Comparison of ENCODE assay signal across 11 cellular contexts in genomic region chr7:107332488-107333269, GRCh38.
A peak's percentile ranks its signal among the peaks of the same experiment; 100 is the strongest.
DNase-seq lines count a peak whose midpoint lies in the region; TF ChIP-seq lines count a peak whose summit lies in the region.
"Had no signal": no experiment of that assay in that cellular context is flagged by ENCODE, and none has a peak within 500 bp of the region (broad histone marks: within the 10 kb centered on the region; RNA-seq: fewer than 3 reads in every experiment).

No MANE protein-coding gene starts in this region.

- TF ChIP-seq CTCF in GM10266 (IDR thresholded peaks at IDR 0.05; ENCODE audit: control insufficient read depth, insufficient read depth, low read depth, missing control alignments) (no peak), GM20000 (IDR thresholded peaks at IDR 0.05; ENCODE audit: extremely low read depth, missing control alignments) (no peak), HL-60 (IDR thresholded peaks at IDR 0.05; ENCODE audit: insufficient read depth, low read length) (no peak), choroid plexus epithelial cell (conservative IDR thresholded peaks at IDR 0.05; ENCODE audit: low read depth, low read length) (no peak), stomach (IDR thresholded peaks at IDR 0.05) (no peak)

- H3K4me1 ChIP-seq in stomach: no peaks in the 10 kb centered on the region
- H3K4me1 ChIP-seq: prostate gland had no signal

- no peak for TF ChIP-seq POLR2A in stomach (IDR thresholded peaks at IDR 0.05)

- H3K9me3 ChIP-seq in stomach: peaks cover 0 to 3% (median under 1%) of the 10 kb centered on the region in 4 donors
- H3K9me3 ChIP-seq: prostate gland had no signal

- no peak overlapping the region; the same call in 1 of the 2 replicates for H3K4me3 ChIP-seq in HL-60 (replicated peaks; ENCODE audit: insufficient read depth, low read length)
- no peak overlapping the region for H3K4me3 ChIP-seq in choroid plexus epithelial cell (ENCODE audit: low read depth, low read length)
- no peak overlapping the region for H3K4me3 ChIP-seq in stomach
- H3K4me3 ChIP-seq: prostate gland had no signal

- intact Hi-C loops in stomach (cut with DNase I; ENCODE audit: low total_unique reads): no loop called here

- 54 to 84% (median 68%) methylated on average over 4 of the region's 4 CpGs for WGBS in stomach, 5 donors

- H3K36me3 ChIP-seq in stomach: peaks cover 0 to 6% (median 3%) of the 10 kb centered on the region in 4 donors
- H3K36me3 ChIP-seq: prostate gland had no signal

- peak; percentile 13 for DNase-seq in GM10266 (ENCODE audit: extremely low spot score)
- peak; percentile 15 for DNase-seq in GM20000 (ENCODE audit: low spot score)
- peak; percentile 12 to 14 for DNase-seq in HL-60 (ENCODE audit: low read depth in 1 of 2, low spot score in 1 of 2)
- DNase-seq in choroid plexus epithelial cell (ENCODE audit: low read depth): peak; percentile 6
- DNase-seq in hypothalamus (lab: John Stamatoyannopoulos, UW): no peak
- DNase-seq in stomach: no peak
- DNase-seq in NCI-H2107 (lab: John Stamatoyannopoulos, UW): no peak
- DNase-seq in NCI-H82 treated with DMSO at 0.1 percent for 48 hours (lab: John Stamatoyannopoulos, UW; ENCODE audit: unreplicated experiment): no peak
- DNase-seq: activated CD4-positive, CD25-positive, alpha-beta regulatory T cell treated with anti-CD3 and anti-CD28 coated beads, Interleukin-2, amount 50 U/mL, for 72 hours; stimulated activated CD8-positive, alpha-beta memory T cell treated with anti-CD3 and anti-CD28 coated beads, Interleukin-4, amount 100 ng/mL, for 48 hours had no signal

- H3K27ac ChIP-seq in HL-60 (replicated peaks) (peak overlapping the region; percentile 29; the same call in 1 of the 2 replicates), stomach (no peak overlapping the region)
- H3K27ac ChIP-seq: prostate gland had no signal

- TF ChIP-seq EP300 in stomach (IDR thresholded peaks at IDR 0.05): no peak

- H3K27me3 ChIP-seq in HL-60 (ENCODE audit: insufficient read depth, poor library complexity, severe bottlenecking) (no peaks in the 10 kb centered on the region), stomach (no peaks in the 10 kb centered on the region)

Comparison
In these comparisons a context has a peak if more than half of its experiments do, and no peak if none do; other contexts are left out.
1. DNase-seq: peak in GM10266 (single experiment), GM20000 (single experiment), HL-60 (2 of 2) and choroid plexus epithelial cell (single experiment); none in hypothalamus (0 of 51), stomach (single experiment), NCI-H2107 (single experiment) and NCI-H82 treated with DMSO at 0.1 percent for 48 hours (single experiment).